Comparison of ENCODE assay signal across 1 cellular context in the genomic region with DNA sequence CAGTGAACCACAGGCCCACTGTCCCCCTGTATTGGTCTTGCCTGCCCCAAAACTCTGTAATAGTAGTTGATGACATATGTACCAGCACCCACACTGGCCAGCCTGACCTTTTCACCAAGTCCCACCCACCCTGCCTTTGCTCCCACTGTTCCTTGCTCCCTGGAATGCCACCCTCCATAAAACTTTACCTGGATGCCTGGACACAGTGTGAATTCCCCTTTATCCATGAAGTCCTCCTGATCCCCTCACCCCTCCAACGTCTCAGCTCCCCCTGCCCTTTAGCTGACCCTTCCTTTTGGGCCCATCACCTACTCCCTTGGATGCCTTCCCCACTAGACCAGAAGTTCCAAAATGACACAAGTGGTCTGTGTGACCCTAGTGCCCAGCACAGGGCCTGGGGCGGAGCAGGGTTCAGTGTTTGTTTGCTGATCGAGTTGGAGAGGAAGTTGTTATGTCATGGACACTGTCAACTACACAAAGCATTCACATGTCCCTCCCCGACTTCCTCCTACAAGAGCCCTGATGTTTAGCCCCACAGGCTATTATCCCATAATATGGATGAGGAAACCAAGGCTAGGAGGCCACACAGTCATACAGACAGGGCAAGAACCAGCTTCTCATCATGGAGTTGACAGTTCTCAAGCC.
TF ChIP-seq lines count a peak whose summit lies in the region.

No MANE protein-coding gene starts in this region.

TF ChIP-seq in HepG2, 621 proteins besides CTCF, POLR2A, EP300 and RAD21 (continued from another document and continues in another):
- TF ChIP-seq, protein P1, sequence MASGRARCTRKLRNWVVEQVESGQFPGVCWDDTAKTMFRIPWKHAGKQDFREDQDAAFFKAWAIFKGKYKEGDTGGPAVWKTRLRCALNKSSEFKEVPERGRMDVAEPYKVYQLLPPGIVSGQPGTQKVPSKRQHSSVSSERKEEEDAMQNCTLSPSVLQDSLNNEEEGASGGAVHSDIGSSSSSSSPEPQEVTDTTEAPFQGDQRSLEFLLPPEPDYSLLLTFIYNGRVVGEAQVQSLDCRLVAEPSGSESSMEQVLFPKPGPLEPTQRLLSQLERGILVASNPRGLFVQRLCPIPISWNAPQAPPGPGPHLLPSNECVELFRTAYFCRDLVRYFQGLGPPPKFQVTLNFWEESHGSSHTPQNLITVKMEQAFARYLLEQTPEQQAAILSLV (CRISPR knock-in tag; IDR thresholded peaks at IDR 0.05; ENCODE audit: borderline replicate concordance), result no peak
- no peak for TF ChIP-seq ARID3A (IDR thresholded peaks at IDR 0.05; ENCODE audit: low read depth, low read length)
- TF ChIP-seq, protein P2, sequence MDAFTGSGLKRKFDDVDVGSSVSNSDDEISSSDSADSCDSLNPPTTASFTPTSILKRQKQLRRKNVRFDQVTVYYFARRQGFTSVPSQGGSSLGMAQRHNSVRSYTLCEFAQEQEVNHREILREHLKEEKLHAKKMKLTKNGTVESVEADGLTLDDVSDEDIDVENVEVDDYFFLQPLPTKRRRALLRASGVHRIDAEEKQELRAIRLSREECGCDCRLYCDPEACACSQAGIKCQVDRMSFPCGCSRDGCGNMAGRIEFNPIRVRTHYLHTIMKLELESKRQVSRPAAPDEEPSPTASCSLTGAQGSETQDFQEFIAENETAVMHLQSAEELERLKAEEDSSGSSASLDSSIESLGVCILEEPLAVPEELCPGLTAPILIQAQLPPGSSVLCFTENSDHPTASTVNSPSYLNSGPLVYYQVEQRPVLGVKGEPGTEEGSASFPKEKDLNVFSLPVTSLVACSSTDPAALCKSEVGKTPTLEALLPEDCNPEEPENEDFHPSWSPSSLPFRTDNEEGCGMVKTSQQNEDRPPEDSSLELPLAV (CRISPR knock-in tag; conservative IDR thresholded peaks at IDR 0.05; ENCODE audit: low read depth), result no peak
- no peak for TF ChIP-seq ZNF510 (CRISPR knock-in tag; IDR thresholded peaks at IDR 0.05; ENCODE audit: low read depth)
- 0 out of 2 replicates have a peak, but pooled peaks have one; percentile 42 for TF ChIP-seq ZNF580 (CRISPR knock-in tag; IDR thresholded peaks at IDR 0.05; ENCODE audit: borderline replicate concordance, low read depth)
- TF ChIP-seq AKAP8 (CRISPR knock-in tag; IDR thresholded peaks at IDR 0.05), result no peak; the same call in 1 of the 2 replicates
- no peak for TF ChIP-seq TMF1 (CRISPR knock-in tag; IDR thresholded peaks at IDR 0.05; ENCODE audit: low read depth)
- no peak for TF ChIP-seq ZNF777 (CRISPR knock-in tag; IDR thresholded peaks at IDR 0.05)
- no peak for TF ChIP-seq ZNF644 (CRISPR knock-in tag; IDR thresholded peaks at IDR 0.05; ENCODE audit: low read depth)
- TF ChIP-seq ZSCAN22 (CRISPR knock-in tag; IDR thresholded peaks at IDR 0.05), result no peak
- no peak for TF ChIP-seq JUN (CRISPR knock-in tag; IDR thresholded peaks at IDR 0.05)
- TF ChIP-seq FOXA1 (IDR thresholded peaks at IDR 0.05), result no peak
- peak; percentile 72 for TF ChIP-seq FOXA1 (CRISPR knock-in tag; IDR thresholded peaks at IDR 0.05)
- TF ChIP-seq SOX6 (IDR thresholded peaks at IDR 0.05), result no peak
- TF ChIP-seq SOX6 (CRISPR knock-in tag; IDR thresholded peaks at IDR 0.05), result peak; percentile 74
- peak; percentile 51 for TF ChIP-seq ZNF605 (CRISPR knock-in tag; IDR thresholded peaks at IDR 0.05)
- no peak for TF ChIP-seq ZSCAN30 (CRISPR knock-in tag; IDR thresholded peaks at IDR 0.05)
- TF ChIP-seq ZNF362 (CRISPR knock-in tag; IDR thresholded peaks at IDR 0.05; ENCODE audit: borderline replicate concordance), result no peak
- no peak for TF ChIP-seq ZBTB10 (CRISPR knock-in tag; IDR thresholded peaks at IDR 0.05; ENCODE audit: borderline replicate concordance)
- TF ChIP-seq, protein P3, sequence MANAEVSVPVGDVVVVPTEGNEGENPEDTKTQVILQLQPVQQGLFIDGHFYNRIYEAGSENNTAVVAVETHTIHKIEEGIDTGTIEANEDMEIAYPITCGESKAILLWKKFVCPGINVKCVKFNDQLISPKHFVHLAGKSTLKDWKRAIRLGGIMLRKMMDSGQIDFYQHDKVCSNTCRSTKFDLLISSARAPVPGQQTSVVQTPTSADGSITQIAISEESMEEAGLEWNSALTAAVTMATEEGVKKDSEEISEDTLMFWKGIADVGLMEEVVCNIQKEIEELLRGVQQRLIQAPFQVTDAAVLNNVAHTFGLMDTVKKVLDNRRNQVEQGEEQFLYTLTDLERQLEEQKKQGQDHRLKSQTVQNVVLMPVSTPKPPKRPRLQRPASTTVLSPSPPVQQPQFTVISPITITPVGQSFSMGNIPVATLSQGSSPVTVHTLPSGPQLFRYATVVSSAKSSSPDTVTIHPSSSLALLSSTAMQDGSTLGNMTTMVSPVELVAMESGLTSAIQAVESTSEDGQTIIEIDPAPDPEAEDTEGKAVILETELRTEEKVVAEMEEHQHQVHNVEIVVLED (CRISPR knock-in tag; IDR thresholded peaks at IDR 0.05; ENCODE audit: borderline replicate concordance), result 0 out of 2 replicates have a peak, but pooled peaks have one; percentile 6
- TF ChIP-seq ZNF20 (CRISPR knock-in tag; IDR thresholded peaks at IDR 0.05), result no peak
- TF ChIP-seq ZNF431 (CRISPR knock-in tag; IDR thresholded peaks at IDR 0.05; ENCODE audit: borderline replicate concordance, low read depth), result no peak
- TF ChIP-seq, protein P4, sequence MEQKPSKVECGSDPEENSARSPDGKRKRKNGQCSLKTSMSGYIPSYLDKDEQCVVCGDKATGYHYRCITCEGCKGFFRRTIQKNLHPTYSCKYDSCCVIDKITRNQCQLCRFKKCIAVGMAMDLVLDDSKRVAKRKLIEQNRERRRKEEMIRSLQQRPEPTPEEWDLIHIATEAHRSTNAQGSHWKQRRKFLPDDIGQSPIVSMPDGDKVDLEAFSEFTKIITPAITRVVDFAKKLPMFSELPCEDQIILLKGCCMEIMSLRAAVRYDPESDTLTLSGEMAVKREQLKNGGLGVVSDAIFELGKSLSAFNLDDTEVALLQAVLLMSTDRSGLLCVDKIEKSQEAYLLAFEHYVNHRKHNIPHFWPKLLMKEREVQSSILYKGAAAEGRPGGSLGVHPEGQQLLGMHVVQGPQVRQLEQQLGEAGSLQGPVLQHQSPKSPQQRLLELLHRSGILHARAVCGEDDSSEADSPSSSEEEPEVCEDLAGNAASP (CRISPR knock-in tag; IDR thresholded peaks at IDR 0.05; ENCODE audit: borderline replicate concordance), result peak; percentile 30; the same call in 1 of the 2 replicates
- peak; percentile 87 for TF ChIP-seq MED1 (CRISPR knock-in tag; IDR thresholded peaks at IDR 0.05)
- TF ChIP-seq, protein P5, sequence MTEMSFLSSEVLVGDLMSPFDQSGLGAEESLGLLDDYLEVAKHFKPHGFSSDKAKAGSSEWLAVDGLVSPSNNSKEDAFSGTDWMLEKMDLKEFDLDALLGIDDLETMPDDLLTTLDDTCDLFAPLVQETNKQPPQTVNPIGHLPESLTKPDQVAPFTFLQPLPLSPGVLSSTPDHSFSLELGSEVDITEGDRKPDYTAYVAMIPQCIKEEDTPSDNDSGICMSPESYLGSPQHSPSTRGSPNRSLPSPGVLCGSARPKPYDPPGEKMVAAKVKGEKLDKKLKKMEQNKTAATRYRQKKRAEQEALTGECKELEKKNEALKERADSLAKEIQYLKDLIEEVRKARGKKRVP (CRISPR knock-in tag; IDR thresholded peaks at IDR 0.05), result 0 out of 4 replicates have a peak, but pooled peaks of 1 of the 2 experiments have one; percentile 20
- TF ChIP-seq ZNF335 (CRISPR knock-in tag; IDR thresholded peaks at IDR 0.05), result 0 out of 2 replicates have a peak, but pooled peaks have one; percentile 42
- TF ChIP-seq ZNF879 (CRISPR knock-in tag; IDR thresholded peaks at IDR 0.05), result no peak
- peak; percentile 14; the same call in 1 of the 2 replicates for TF ChIP-seq ZNF646 (CRISPR knock-in tag; IDR thresholded peaks at IDR 0.05)
- TF ChIP-seq, protein P6, sequence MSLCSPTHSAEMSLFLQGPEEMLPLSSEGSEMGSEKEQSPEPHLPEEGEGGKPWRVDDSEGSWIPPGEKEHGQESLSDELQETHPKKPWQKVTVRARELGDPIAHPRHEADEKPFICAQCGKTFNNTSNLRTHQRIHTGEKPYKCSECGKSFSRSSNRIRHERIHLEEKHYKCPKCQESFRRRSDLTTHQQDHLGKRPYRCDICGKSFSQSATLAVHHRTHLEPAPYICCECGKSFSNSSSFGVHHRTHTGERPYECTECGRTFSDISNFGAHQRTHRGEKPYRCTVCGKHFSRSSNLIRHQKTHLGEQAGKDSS (CRISPR knock-in tag; IDR thresholded peaks at IDR 0.05; ENCODE audit: borderline replicate concordance, low read depth), result peak; percentile 80; the same call in 1 of the 2 replicates
